In the genomic region with DNA sequence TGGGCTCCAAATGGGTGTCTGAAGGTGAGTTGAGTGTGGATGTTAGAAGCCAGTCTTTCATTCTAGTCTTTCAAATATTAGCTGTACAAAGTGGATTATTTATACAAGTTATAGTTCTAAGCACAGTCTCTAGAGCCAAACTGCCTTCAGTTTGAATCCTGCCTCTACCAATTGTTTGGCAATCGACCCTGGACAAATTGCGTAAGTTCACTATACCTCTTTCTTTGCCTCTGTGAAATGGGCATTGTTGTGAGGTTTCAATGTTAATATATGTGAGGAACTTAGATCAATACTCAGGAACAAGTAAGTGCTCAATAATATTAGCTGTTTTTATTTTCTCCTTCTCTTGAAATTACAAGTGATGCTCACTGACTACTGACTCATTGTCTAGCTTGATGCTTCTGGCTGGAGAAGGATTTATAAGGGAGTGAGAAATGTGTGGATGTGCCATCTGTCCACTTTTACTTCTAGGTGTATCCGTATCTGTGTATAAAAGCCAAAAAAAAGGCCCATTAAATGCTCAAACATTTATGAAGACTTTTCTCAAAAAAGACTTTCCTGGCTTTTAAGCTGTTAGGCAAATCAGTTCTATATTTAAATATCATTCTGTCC, we compare ENCODE assay signal across 14 cellular contexts. TPM values are rescaled to one million over a fixed set of nuclear protein-coding genes. Genes with fewer than 3 reads are reported as not detected.
DNase-seq lines count a peak whose midpoint lies in the region; ATAC-seq and TF ChIP-seq lines count a peak whose summit lies in the region.
"Had no signal": no experiment of that assay in that cellular context is flagged by ENCODE, and none has a peak within 500 bp of the region (broad histone marks: within the 10 kb centered on the region; RNA-seq: fewer than 3 reads in every experiment).

No MANE protein-coding gene starts in this region.

- H3K36me3 Mint-ChIP-seq in activated T-helper 17 cell treated with anti-CD3 and anti-CD28 coated beads, Interleukin-2, amount 50 U/mL, for 72 hours (ENCODE audit: low read depth) = no peaks in the 10 kb centered on the region
- H3K36me3 Mint-ChIP-seq: activated naive CD4-positive, alpha-beta T cell treated with anti-CD3 and anti-CD28 coated beads, Interleukin-2, amount 50 U/mL, for 24 hours; CD8-positive, alpha-beta memory T cell had no signal

- H3K9me3 Mint-ChIP-seq in activated T-helper 17 cell treated with anti-CD3 and anti-CD28 coated beads, Interleukin-2, amount 50 U/mL, for 72 hours = no peaks in the 10 kb centered on the region
- H3K9me3 Mint-ChIP-seq: activated naive CD4-positive, alpha-beta T cell treated with anti-CD3 and anti-CD28 coated beads, Interleukin-2, amount 50 U/mL, for 24 hours; CD8-positive, alpha-beta memory T cell; central memory CD8-positive, alpha-beta T cell had no signal

- no peak overlapping the region for H3K4me3 ChIP-seq in heart left ventricle
- no peak overlapping the region for H3K4me3 ChIP-seq in right cardiac atrium (ENCODE audit: low read length)
- H3K4me3 ChIP-seq in mucosa of rectum (ENCODE audit: low read length in 2 of 2) = peak overlapping the region in 1 of 2 donors; percentile 23
- H3K4me3 ChIP-seq in tibial artery = no peak overlapping the region

- WGBS in heart left ventricle, 4 donors = 73 to 98% (median 96%) methylated on average over 3 of the region's 3 CpGs
- WGBS in right cardiac atrium = 95% methylated on average over 3 of the region's 3 CpGs

- TF ChIP-seq CTCF in heart left ventricle (IDR thresholded peaks at IDR 0.05) = no peak
- TF ChIP-seq CTCF in tibial artery (IDR thresholded peaks at IDR 0.05) = no peak

- peaks cover 29% of the 10 kb centered on the region for H3K4me1 Mint-ChIP-seq in activated T-helper 17 cell treated with anti-CD3 and anti-CD28 coated beads, Interleukin-2, amount 50 U/mL, for 72 hours
- H3K4me1 Mint-ChIP-seq: central memory CD8-positive, alpha-beta T cell had no signal

- H3K9ac ChIP-seq in mucosa of rectum (ENCODE audit: low read depth in 1 of 2, low read length in 2 of 2) = no peak overlapping the region

- TF ChIP-seq POLR2A in heart left ventricle (IDR thresholded peaks at IDR 0.05) = no peak

- no peak for DNase-seq in heart left ventricle
- no peak for DNase-seq in right cardiac atrium
- no peak for DNase-seq in tibial artery
- DNase-seq in NCI-H69 (lab: John Stamatoyannopoulos, UW) = no peak
- no peak for DNase-seq in Kasumi-1 (lab: John Stamatoyannopoulos, UW)
- DNase-seq: CD8-positive, alpha-beta memory T cell; NCI-H2029 treated with DMSO at 0.1 percent for 48 hours; NCI-H774 had no signal

- H3K27ac Mint-ChIP-seq in activated T-helper 17 cell treated with anti-CD3 and anti-CD28 coated beads, Interleukin-2, amount 50 U/mL, for 72 hours = peak overlapping the region; percentile 46
- H3K27ac Mint-ChIP-seq: activated CD4-positive, alpha-beta T cell treated with anti-CD3 and anti-CD28 coated beads for 36 hours; activated naive CD4-positive, alpha-beta T cell treated with anti-CD3 and anti-CD28 coated beads, Interleukin-2, amount 50 U/mL, for 24 hours had no signal

- H3K27me3 Mint-ChIP-seq in activated T-helper 17 cell treated with anti-CD3 and anti-CD28 coated beads, Interleukin-2, amount 50 U/mL, for 72 hours = peaks cover 3% of the 10 kb centered on the region
- H3K27me3 Mint-ChIP-seq: activated CD4-positive, alpha-beta T cell treated with anti-CD3 and anti-CD28 coated beads for 36 hours; activated naive CD4-positive, alpha-beta T cell treated with anti-CD3 and anti-CD28 coated beads, Interleukin-2, amount 50 U/mL, for 24 hours; CD8-positive, alpha-beta memory T cell; central memory CD8-positive, alpha-beta T cell had no signal

- H3K9me3 ChIP-seq in heart left ventricle (no peaks in the 10 kb centered on the region), right cardiac atrium (ENCODE audit: control insufficient read depth, low read length) (no peaks in the 10 kb centered on the region), mucosa of rectum (ENCODE audit: control insufficient read depth in 2 of 2, low read length in 2 of 2) (no peaks in the 10 kb centered on the region), tibial artery (no peaks in the 10 kb centered on the region)

- H3K27me3 ChIP-seq in heart left ventricle = no peaks in the 10 kb centered on the region
- no peaks in the 10 kb centered on the region for H3K27me3 ChIP-seq in right cardiac atrium (ENCODE audit: control insufficient read depth, insufficient read depth)
- no peaks in the 10 kb centered on the region for H3K27me3 ChIP-seq in mucosa of rectum (ENCODE audit: control insufficient read depth in 2 of 2, insufficient read depth in 2 of 2, low read length in 2 of 2)
- H3K27me3 ChIP-seq in tibial artery = no peaks in the 10 kb centered on the region

- ATAC-seq in heart left ventricle (no peak), right cardiac atrium (no peak), HG03378 (IDR thresholded peaks at IDR 0.05; ENCODE audit: unreplicated experiment) (no peak)
- ATAC-seq in activated T-helper 17 cell treated with anti-CD3 and anti-CD28 coated beads, Interleukin-2, amount 50 U/mL, for 72 hours (replicated peaks) = no peak

- H3K27ac ChIP-seq in heart left ventricle (peak overlapping the region in 8 of 12 donors; percentile 18 to 61 (median 54)), right cardiac atrium (ENCODE audit: low read length) (no peak overlapping the region), mucosa of rectum (ENCODE audit: low read depth in 2 of 2, low read length in 2 of 2) (peak overlapping the region; percentile 70 to 82), tibial artery (peak overlapping the region; percentile 69 to 76)

- intact Hi-C loops in heart left ventricle (cut with DNase I) = loop anchor here in 1 of 10 donors (5.0 kb wide), 1 partner anchor 46 kb away; the partner anchor contains the start of gene RAPH1
- intact Hi-C loops in right cardiac atrium (cut with DNase I) = no loop called here
- intact Hi-C loops in tibial artery (cut with DNase I; ENCODE audit: low total_unique reads) = loop anchor here (5.0 to 10.0 kb wide), 2 partner anchors 46 to 102 kb away; partner anchors contain the start of gene RAPH1

- peaks cover 0 to 34% (median 19%) of the 10 kb centered on the region in 12 donors for H3K4me1 ChIP-seq in heart left ventricle
- H3K4me1 ChIP-seq in right cardiac atrium (ENCODE audit: control insufficient read depth, insufficient read depth, low read length) = peaks cover 4% of the 10 kb centered on the region
- peaks cover 48 to 68% of the 10 kb centered on the region in 2 donors for H3K4me1 ChIP-seq in mucosa of rectum (ENCODE audit: control insufficient read depth in 2 of 2, insufficient read depth in 2 of 2, low read length in 2 of 2)
- H3K4me1 ChIP-seq in tibial artery = peaks cover 3 to 73% (median 53%) of the 10 kb centered on the region in 4 donors

- H3K36me3 ChIP-seq in heart left ventricle (no peaks in the 10 kb centered on the region), mucosa of rectum (ENCODE audit: control insufficient read depth in 2 of 2, insufficient read depth in 2 of 2, low read length in 2 of 2) (no peaks in the 10 kb centered on the region), tibial artery (no peaks in the 10 kb centered on the region)

- H3K4me3 Mint-ChIP-seq in activated T-helper 17 cell treated with anti-CD3 and anti-CD28 coated beads, Interleukin-2, amount 50 U/mL, for 72 hours = no peak overlapping the region
- H3K4me3 Mint-ChIP-seq: activated CD4-positive, alpha-beta T cell treated with anti-CD3 and anti-CD28 coated beads for 36 hours; activated naive CD4-positive, alpha-beta T cell treated with anti-CD3 and anti-CD28 coated beads, Interleukin-2, amount 50 U/mL, for 24 hours; CD8-positive, alpha-beta memory T cell; central memory CD8-positive, alpha-beta T cell had no signal

RNA-seq across cellular contexts. Expression of gene RAPH1, which starts 48.1 kb away (rescaled TPM):
- total RNA-seq in heart left ventricle = 10 to 100 TPM; 13.1 to 30.4 (median 16.8) TPM
- polyA plus RNA-seq in heart left ventricle = 10 to 100 TPM in 1 of 2 donors, 1 to 10 TPM in 1; 3.6 to 10.3 TPM
- total RNA-seq in right cardiac atrium = 10 to 100 TPM; 18.4 to 32.2 (median 22.3) TPM
- polyA plus RNA-seq in right cardiac atrium = 4.2 TPM
- 10 to 100 TPM; 10.4 to 13.5 TPM for total RNA-seq in activated T-helper 17 cell treated with anti-CD3 and anti-CD28 coated beads, Interleukin-2, amount 50 U/mL, for 72 hours
- polyA plus RNA-seq: CD8-positive, alpha-beta memory T cell had no signal
